8 cellular contexts compared by ENCODE assay signal in the genomic region with DNA sequence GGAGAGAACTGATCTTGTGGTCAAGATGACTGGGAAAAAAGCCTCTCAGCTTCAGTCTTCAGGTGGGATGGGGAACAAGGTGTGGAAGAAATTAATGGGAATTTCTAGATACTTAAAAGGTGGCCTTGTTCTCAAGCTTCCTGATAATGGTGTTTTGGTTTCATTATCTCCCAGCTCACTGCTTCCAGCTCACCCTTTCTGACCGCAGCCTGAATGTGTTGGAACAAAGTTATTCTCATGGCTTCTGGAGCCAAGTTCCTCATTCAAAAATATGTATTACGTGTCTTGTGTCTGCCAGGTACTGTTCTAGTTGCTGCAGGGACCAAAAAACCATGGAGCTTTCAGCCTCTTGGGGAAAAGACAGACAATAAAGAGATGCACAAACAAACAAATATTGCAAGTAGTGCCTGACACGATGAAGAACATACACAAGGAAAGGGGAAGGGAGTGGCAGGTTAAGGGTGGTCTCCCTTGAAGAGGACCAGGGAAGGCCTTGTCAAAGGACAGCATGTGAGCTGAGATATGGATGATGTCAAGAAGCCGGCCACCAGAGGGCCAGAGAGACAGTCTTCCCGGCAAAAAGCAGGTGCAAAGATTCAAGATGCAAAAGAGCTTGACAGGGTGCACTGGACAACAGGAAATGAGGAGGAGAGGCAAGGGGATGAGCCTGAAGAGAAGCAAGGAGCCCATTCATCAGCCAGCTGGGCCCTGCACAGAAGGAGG. TPM values are rescaled to one million over a fixed set of nuclear protein-coding genes. Genes with fewer than 3 reads are reported as not detected.
DNase-seq lines count a peak whose midpoint lies in the region; ATAC-seq and TF ChIP-seq lines count a peak whose summit lies in the region.

No MANE protein-coding gene starts in this region.

- ATAC-seq in GM21360 (IDR thresholded peaks at IDR 0.05; ENCODE audit: unreplicated experiment): peak; percentile 50
- no peak for ATAC-seq in activated T-cell treated with anti-CD3 and anti-CD28 coated beads, Interleukin-2, amount 50 U/mL, for 72 hours (replicated peaks in 1 of 2)

- H3K4me1 Mint-ChIP-seq in glutamatergic neuron (ENCODE audit: low read depth, unreplicated experiment): peaks cover 3% of the 10 kb centered on the region
- peaks cover 11% of the 10 kb centered on the region for H3K4me1 Mint-ChIP-seq in activated T-cell treated with anti-CD3 and anti-CD28 coated beads, Interleukin-2, amount 50 U/mL, for 72 hours (ENCODE audit: low read depth)

- H3K27me3 Mint-ChIP-seq in glutamatergic neuron (ENCODE audit: unreplicated experiment): no peaks in the 10 kb centered on the region
- H3K27me3 Mint-ChIP-seq in activated T-cell treated with anti-CD3 and anti-CD28 coated beads, Interleukin-2, amount 50 U/mL, for 72 hours (ENCODE audit: low read depth): peaks cover 5% of the 10 kb centered on the region

- no peaks in the 10 kb centered on the region for H3K9me3 Mint-ChIP-seq in glutamatergic neuron (ENCODE audit: unreplicated experiment)
- H3K9me3 Mint-ChIP-seq in activated T-cell treated with anti-CD3 and anti-CD28 coated beads, Interleukin-2, amount 50 U/mL, for 72 hours: no peaks in the 10 kb centered on the region

- no peak overlapping the region for H3K27ac Mint-ChIP-seq in glutamatergic neuron (ENCODE audit: unreplicated experiment)
- H3K27ac Mint-ChIP-seq in activated T-cell treated with anti-CD3 and anti-CD28 coated beads, Interleukin-2, amount 50 U/mL, for 72 hours: no peak overlapping the region

- in situ Hi-C loops in ACHN (cut with HindIII; ENCODE audit: low pct_ligation_motif_present, low pct_unique_long_range_greater_than_20kb, low sequenced_read_pairs): no loop called here

- peak; percentile 26 for TF ChIP-seq CTCF in glutamatergic neuron (IDR thresholded peaks at IDR 0.05; ENCODE audit: partially characterized antibody, unreplicated experiment)

- no peaks in the 10 kb centered on the region for H3K36me3 Mint-ChIP-seq in glutamatergic neuron (ENCODE audit: unreplicated experiment)
- no peaks in the 10 kb centered on the region for H3K36me3 Mint-ChIP-seq in activated T-cell treated with anti-CD3 and anti-CD28 coated beads, Interleukin-2, amount 50 U/mL, for 72 hours (ENCODE audit: insufficient read depth in 2 of 2)

- no peak overlapping the region for H3K4me3 Mint-ChIP-seq in glutamatergic neuron (ENCODE audit: unreplicated experiment)
- H3K4me3 Mint-ChIP-seq in activated T-cell treated with anti-CD3 and anti-CD28 coated beads, Interleukin-2, amount 50 U/mL, for 72 hours: peak overlapping the region in 1 of 2 donors; percentile 9

- peak; percentile 13 for DNase-seq in ACHN
- DNase-seq in RPMI7951 (ENCODE audit: low read depth): peak; percentile 26
- DNase-seq in glutamatergic neuron: peak; percentile 25
- DNase-seq in NCI-H1436 treated with DMSO at 0.1 percent for 48 hours (lab: John Stamatoyannopoulos, UW): no peak
- DNase-seq in mucosa of gallbladder (ENCODE audit: low spot score): no peak
- no peak for DNase-seq in activated T-cell treated with anti-CD3 and anti-CD28 coated beads, Interleukin-2, amount 50 U/mL, for 72 hours
- DNase-seq in NCI-H187 (lab: John Stamatoyannopoulos, UW): no peak

RNA-seq across cellular contexts. Expression of a gene that starts 35.5 kb away (rescaled TPM):
- total RNA-seq in RPMI7951 (2014; rRNA removed; shearing (Covaris generic)): 4.0 and 4.6 TPM in 2 replicates
- total RNA-seq in glutamatergic neuron (ENCODE audit: unreplicated experiment) (16.9 TPM), mucosa of gallbladder (28.3 TPM)
- total RNA-seq in activated T-cell treated with anti-CD3 and anti-CD28 coated beads, Interleukin-2, amount 50 U/mL, for 72 hours: 1 to 10 TPM; 1.5 to 1.8 TPM

Comparison
In these comparisons a context has a peak if more than half of its experiments do, and no peak if none do; other contexts are left out.
1. DNase-seq: peak in ACHN (single experiment), RPMI7951 (single experiment) and glutamatergic neuron (single experiment); none in NCI-H1436 treated with DMSO at 0.1 percent for 48 hours (single experiment), mucosa of gallbladder (single experiment), activated T-cell treated with anti-CD3 and anti-CD28 coated beads, Interleukin-2, amount 50 U/mL, for 72 hours (0 of 2) and NCI-H187 (0 of 2).